ENCODE assay signal across 8 cellular contexts in genomic region chr16:20302389-20302788, GRCh38. TPM values are rescaled to one million over a fixed set of nuclear protein-coding genes. Genes with fewer than 3 reads are reported as not detected.
"Had no signal": no experiment of that assay in that cellular context is flagged by ENCODE, and none has a peak within 500 bp of the region (broad histone marks: within the 10 kb centered on the region; RNA-seq: fewer than 3 reads in every experiment).

No MANE protein-coding gene starts in this region.

- H3K4me3 ChIP-seq: K562 had no signal

- DNase-seq: IMR-90, KG1 had no signal

- FAIRE-seq: HTR-8/SVneo had no signal

- H3K27ac ChIP-seq: HL-60 had no signal

RNA-seq across cellular contexts. Expression of gene GP2, which starts 24.9 kb away (rescaled TPM):
- total RNA-seq: HT-29, HT1080, IMR-90 had no signal
- polyA plus RNA-seq: IgD-negative memory B cell, IMR-90, K562 had no signal

RNA-seq across cellular contexts. Expression of gene UMOD, which starts 50.1 kb away (rescaled TPM):
- total RNA-seq: HT-29, HT1080, IMR-90, K562 had no signal
- polyA plus RNA-seq: IgD-negative memory B cell, IMR-90, K562 had no signal
